ENCODE assay signal across 8 cellular contexts in genomic region chr3:52144034-52144795, GRCh38. TPM values are rescaled to one million over a fixed set of nuclear protein-coding genes. Genes with fewer than 3 reads are reported as not detected.
DNase-seq lines count a peak whose midpoint lies in the region; ATAC-seq, FAIRE-seq and TF ChIP-seq lines count a peak whose summit lies in the region.

No MANE protein-coding gene starts in this region.

- CTCF ChIA-PET in CD8-positive, alpha-beta T cell (lab: Charles Lee) = interaction anchor here (0.7 to 9.8 kb wide), 23 partner anchors 8 to 206 kb away, joined by 3 to 186 read pairs (median 6); partner anchors contain the start of genes DUSP7, PARP3, POC1A and RPL29
- CTCF ChIA-PET in activated CD4-positive, alpha-beta memory T cell treated with anti-CD3 and anti-CD28 coated beads, Interleukin-2, amount 10 ng/mL, durations not matched to agents 7 days and 5 days (lab: Charles Lee) = interaction anchor here (0.8 to 1.7 kb wide), 8 partner anchors 10 to 203 kb away, joined by 3 to 26 read pairs (median 4); partner anchors contain the start of genes POC1A and RRP9

- H3K4me1 Mint-ChIP-seq in CD8-positive, alpha-beta T cell (ENCODE audit: low read depth) = peaks cover 7% of the 10 kb centered on the region
- peaks cover 12% of the 10 kb centered on the region for H3K4me1 Mint-ChIP-seq in activated CD4-positive, alpha-beta memory T cell treated with anti-CD3 and anti-CD28 coated beads, Interleukin-2, amount 10 ng/mL, durations not matched to agents 7 days and 5 days

- H3K9me3 Mint-ChIP-seq in CD8-positive, alpha-beta T cell = no peaks in the 10 kb centered on the region
- H3K9me3 Mint-ChIP-seq in activated CD4-positive, alpha-beta memory T cell treated with anti-CD3 and anti-CD28 coated beads, Interleukin-2, amount 10 ng/mL, durations not matched to agents 7 days and 5 days = no peaks in the 10 kb centered on the region

- peaks cover 7% of the 10 kb centered on the region for H3K4me1 ChIP-seq in CD8-positive, alpha-beta T cell (ENCODE audit: insufficient read depth, low read length)
- peaks cover 5% of the 10 kb centered on the region for H3K4me1 ChIP-seq in lower lobe of right lung

- no peaks in the 10 kb centered on the region for H3K36me3 Mint-ChIP-seq in CD8-positive, alpha-beta T cell
- H3K36me3 Mint-ChIP-seq in activated CD4-positive, alpha-beta memory T cell treated with anti-CD3 and anti-CD28 coated beads, Interleukin-2, amount 10 ng/mL, durations not matched to agents 7 days and 5 days (ENCODE audit: low read depth) = peaks cover 38% of the 10 kb centered on the region

- intact Hi-C loops in CD8-positive, alpha-beta T cell (cut with DNase I, micrococcal nuclease) = loop anchor here (1.0 to 5.0 kb wide), 6 partner anchors 10 to 637 kb away; partner anchors contain the start of genes PARP3 (in 2 of the 2) and POC1A (in 1 of the 2)
- intact Hi-C loops in lower lobe of right lung (cut with DNase I) = loop anchor here (10.0 kb wide), 1 partner anchor 139 kb away; no protein-coding TSS in a partner anchor

- H3K27ac ChIP-seq in CD8-positive, alpha-beta T cell (ENCODE audit: low read depth, low read length) = no peak overlapping the region
- H3K27ac ChIP-seq in lower lobe of right lung = no peak overlapping the region

- H3K36me3 ChIP-seq in CD8-positive, alpha-beta T cell (ENCODE audit: insufficient read depth, low read length) = no peaks in the 10 kb centered on the region
- peaks cover 6% of the 10 kb centered on the region for H3K36me3 ChIP-seq in lower lobe of right lung

- peak; percentile 100 for ATAC-seq in CD8-positive, alpha-beta T cell
- ATAC-seq in lower lobe of right lung (peak; percentile 93), HG03457 (IDR thresholded peaks at IDR 0.05; ENCODE audit: unreplicated experiment) (no peak)

- TF ChIP-seq POLR2A in H54 (IDR thresholded peaks at IDR 0.05; ENCODE audit: low read depth, low read length) = no peak

- no peaks in the 10 kb centered on the region for H3K27me3 ChIP-seq in CD8-positive, alpha-beta T cell (ENCODE audit: insufficient read depth, low read length)
- no peaks in the 10 kb centered on the region for H3K27me3 ChIP-seq in lower lobe of right lung (ENCODE audit: low read depth)

- H3K9me3 ChIP-seq in CD8-positive, alpha-beta T cell (ENCODE audit: low read length) = no peaks in the 10 kb centered on the region
- H3K9me3 ChIP-seq in lower lobe of right lung = no peaks in the 10 kb centered on the region

- DNase-seq in CD8-positive, alpha-beta T cell = peak; percentile 74 to 92 (median 87)
- DNase-seq in H54 (ENCODE audit: insufficient read length, low spot score) = peak; percentile 72
- peak; percentile 68 for DNase-seq in NCI-H69 (lab: John Stamatoyannopoulos, UW)
- peak; percentile 88 for DNase-seq in activated CD4-positive, alpha-beta memory T cell treated with anti-CD3 and anti-CD28 coated beads, Interleukin-2, amount 10 ng/mL, durations not matched to agents 7 days and 5 days
- peak; percentile 91 for DNase-seq in dermis blood vessel endothelial cell
- DNase-seq in lower lobe of right lung = peak; percentile 89
- DNase-seq in stimulated activated CD8-positive, alpha-beta memory T cell treated with anti-CD3 and anti-CD28 coated beads, Interleukin-12 subunit alpha, Interleukin-12 subunit beta, amount 100 ng/mL, for 1 hour (ENCODE audit: low read depth) = peak; percentile 74

- peak overlapping the region; percentile 27 for H3K27ac Mint-ChIP-seq in CD8-positive, alpha-beta T cell
- peak overlapping the region; percentile 36 for H3K27ac Mint-ChIP-seq in activated CD4-positive, alpha-beta memory T cell treated with anti-CD3 and anti-CD28 coated beads, Interleukin-2, amount 10 ng/mL, durations not matched to agents 7 days and 5 days

- POLR2A ChIA-PET in CD8-positive, alpha-beta T cell (lab: Charles Lee) = no interaction called here
- POLR2A ChIA-PET in activated CD4-positive, alpha-beta memory T cell treated with anti-CD3 and anti-CD28 coated beads, Interleukin-2, amount 10 ng/mL, durations not matched to agents 7 days and 5 days (lab: Charles Lee) = interaction anchor here (0.8 to 0.9 kb wide), 2 partner anchors 11 to 143 kb away, joined by 3 to 4 read pairs; no protein-coding TSS in a partner anchor

- peak; percentile 92 for TF ChIP-seq CTCF in CD8-positive, alpha-beta T cell (IDR thresholded peaks at IDR 0.05)
- TF ChIP-seq CTCF in lower lobe of right lung (IDR thresholded peaks at IDR 0.05) = peak; percentile 95

- H3K27me3 Mint-ChIP-seq in CD8-positive, alpha-beta T cell (ENCODE audit: low read depth) = no peaks in the 10 kb centered on the region
- H3K27me3 Mint-ChIP-seq in activated CD4-positive, alpha-beta memory T cell treated with anti-CD3 and anti-CD28 coated beads, Interleukin-2, amount 10 ng/mL, durations not matched to agents 7 days and 5 days = no peaks in the 10 kb centered on the region

- H3K4me3 ChIP-seq in CD8-positive, alpha-beta T cell (ENCODE audit: low read depth, low read length) = no peak overlapping the region
- H3K4me3 ChIP-seq in lower lobe of right lung = no peak overlapping the region

- no peak for FAIRE-seq in H54 (lab: Jason Lieb, UNC)

- no peak overlapping the region for H3K4me3 Mint-ChIP-seq in CD8-positive, alpha-beta T cell
- no peak overlapping the region for H3K4me3 Mint-ChIP-seq in activated CD4-positive, alpha-beta memory T cell treated with anti-CD3 and anti-CD28 coated beads, Interleukin-2, amount 10 ng/mL, durations not matched to agents 7 days and 5 days

RNA-seq across cellular contexts. Expression of gene POC1A, which starts 10.0 kb away (rescaled TPM):
- under 1 TPM; 0.24 to 0.42 TPM for total RNA-seq in CD8-positive, alpha-beta T cell
- 10 to 100 TPM; 24.8 to 25.6 TPM for total RNA-seq in activated CD4-positive, alpha-beta memory T cell treated with anti-CD3 and anti-CD28 coated beads, Interleukin-2, amount 10 ng/mL, durations not matched to agents 7 days and 5 days
- total RNA-seq in dermis blood vessel endothelial cell (3.7 and 17.6 TPM in 2 replicates), lower lobe of right lung (2.7 TPM)

RNA-seq across cellular contexts. Expression of gene ALAS1, which starts 53.7 kb away (rescaled TPM):
- 1 to 10 TPM; 6.0 to 6.6 TPM for total RNA-seq in CD8-positive, alpha-beta T cell
- 10 to 100 TPM; 62.1 to 62.6 TPM for total RNA-seq in activated CD4-positive, alpha-beta memory T cell treated with anti-CD3 and anti-CD28 coated beads, Interleukin-2, amount 10 ng/mL, durations not matched to agents 7 days and 5 days
- 41.0 and 51.7 TPM in 2 replicates for total RNA-seq in dermis blood vessel endothelial cell
- total RNA-seq in lower lobe of right lung = 103 TPM
